14 cellular contexts compared by ENCODE assay signal in genomic region chrX:147846676-147847075, GRCh38.
DNase-seq lines count a peak whose midpoint lies in the region; ATAC-seq and TF ChIP-seq lines count a peak whose summit lies in the region.
"Had no signal": no experiment of that assay in that cellular context is flagged by ENCODE, and none has a peak within 500 bp of the region (broad histone marks: within the 10 kb centered on the region; RNA-seq: fewer than 3 reads in every experiment).

No MANE protein-coding gene starts in this region.

- no peaks in the 10 kb centered on the region for H3K4me1 ChIP-seq in left lung
- H3K4me1 ChIP-seq in trophoblast cell (ENCODE audit: control insufficient read depth in 1 of 2, insufficient read depth in 2 of 2, low read length in 2 of 2) = peaks cover 5 to 6% of the 10 kb centered on the region in 2 experiments

- no peak overlapping the region for H3K23ac ChIP-seq in trophoblast cell (ENCODE audit: low read length)

- ATAC-seq in left lung = peak; percentile 81
- ATAC-seq in stimulated activated naive CD8-positive, alpha-beta T cell treated with anti-CD3 and anti-CD28 coated beads, Interleukin-15, Interleukin-2, amounts not matched to agents 100 U/mL and 50 U/mL, for 24 hours = no peak

- H3K36me3 ChIP-seq in left lung (no peaks in the 10 kb centered on the region), trophoblast cell (ENCODE audit: control insufficient read depth in 1 of 2, insufficient read depth in 2 of 2, low read length in 2 of 2) (no peaks in the 10 kb centered on the region)
- H3K36me3 ChIP-seq: BLaER1 treated with 17β-estradiol and CSF1 and Interleukin-3, amounts not matched to agents 10 nM and 100 nM had no signal

- CTCF ChIA-PET in activated naive CD4-positive, alpha-beta T cell treated with anti-CD3 and anti-CD28 coated beads, Interleukin-2, amount 10 ng/mL, durations not matched to agents 7 days and 5 days (lab: Charles Lee) = no interaction called here

- H3K4me3 ChIP-seq in left lung (no peak overlapping the region), trophoblast cell (ENCODE audit: low read depth, low read length) (no peak overlapping the region)
- H3K4me3 ChIP-seq: BLaER1 treated with 17β-estradiol and CSF1 and Interleukin-3, amounts not matched to agents 10 nM and 100 nM had no signal

- no peak overlapping the region for H4K8ac ChIP-seq in trophoblast cell (ENCODE audit: low read depth, low read length)

- DNase-seq in astrocyte of the hippocampus (ENCODE audit: low read depth, low spot score) (peak; percentile 10), left lung (no peak), trophoblast cell (peak; percentile 23 to 75), type B pancreatic cell (ENCODE audit: extremely low spot score, unreplicated experiment) (no peak), superior temporal gyrus (ENCODE audit: extremely low spot score) (no peak), OCI-M2 (lab: John Stamatoyannopoulos, UW; ENCODE audit: unreplicated experiment) (no peak)
- DNase-seq in stimulated activated naive CD8-positive, alpha-beta T cell treated with anti-CD3 and anti-CD28 coated beads, Interleukin-15, Interleukin-2, amounts not matched to agents 100 U/mL and 50 U/mL, for 24 hours = no peak
- no peak for DNase-seq in activated naive CD4-positive, alpha-beta T cell treated with anti-CD3 and anti-CD28 coated beads, Interleukin-2, amount 10 ng/mL, durations not matched to agents 7 days and 5 days
- DNase-seq: ACHN; CD4-positive, CD25-positive, alpha-beta regulatory T cell; DMS53; GOT3; H9 had no signal

- no peak overlapping the region for H2AK5ac ChIP-seq in trophoblast cell (ENCODE audit: low read length)

- no peak overlapping the region for H2BK5ac ChIP-seq in trophoblast cell (ENCODE audit: low read depth, low read length, poor library complexity)

- H3K79me1 ChIP-seq in trophoblast cell (ENCODE audit: low read length) = peaks cover 10% of the 10 kb centered on the region

- H2BK120ac ChIP-seq in trophoblast cell (ENCODE audit: insufficient read depth, low read length, poor library complexity) = no peak overlapping the region

- H3K18ac ChIP-seq in trophoblast cell (ENCODE audit: low read length) = no peak overlapping the region

- no peak overlapping the region for H4K91ac ChIP-seq in trophoblast cell (ENCODE audit: low read depth, low read length)

- no peak overlapping the region for H3K4me3 Mint-ChIP-seq in type B pancreatic cell
- no peak overlapping the region for H3K4me3 Mint-ChIP-seq in activated naive CD4-positive, alpha-beta T cell treated with anti-CD3 and anti-CD28 coated beads, Interleukin-2, amount 10 ng/mL, durations not matched to agents 7 days and 5 days
- H3K4me3 Mint-ChIP-seq: CD4-positive, CD25-positive, alpha-beta regulatory T cell; H9 had no signal

- H3K4ac ChIP-seq in trophoblast cell (ENCODE audit: low read depth, low read length) = no peak overlapping the region

- H3K9me3 Mint-ChIP-seq in type B pancreatic cell = no peaks in the 10 kb centered on the region
- H3K9me3 Mint-ChIP-seq in activated naive CD4-positive, alpha-beta T cell treated with anti-CD3 and anti-CD28 coated beads, Interleukin-2, amount 10 ng/mL, durations not matched to agents 7 days and 5 days = no peaks in the 10 kb centered on the region

- no peak overlapping the region for H2AFZ ChIP-seq in trophoblast cell (ENCODE audit: insufficient read depth, low read length, poor library complexity)

- H3K27ac ChIP-seq in left lung = no peak overlapping the region
- H3K27ac ChIP-seq in trophoblast cell (ENCODE audit: low read depth, low read length) = peak overlapping the region; percentile 87
- H3K27ac ChIP-seq: BLaER1 treated with 17β-estradiol and CSF1 and Interleukin-3, amounts not matched to agents 10 nM and 100 nM had no signal

- no peak overlapping the region for H4K12ac ChIP-seq in trophoblast cell (ENCODE audit: low read depth, low read length)

- H2BK12ac ChIP-seq in trophoblast cell (ENCODE audit: low read length) = no peak overlapping the region

- H3K27me3 Mint-ChIP-seq in type B pancreatic cell = no peaks in the 10 kb centered on the region
- no peaks in the 10 kb centered on the region for H3K27me3 Mint-ChIP-seq in activated naive CD4-positive, alpha-beta T cell treated with anti-CD3 and anti-CD28 coated beads, Interleukin-2, amount 10 ng/mL, durations not matched to agents 7 days and 5 days
- H3K27me3 Mint-ChIP-seq: CD4-positive, CD25-positive, alpha-beta regulatory T cell had no signal

- no peak for TF ChIP-seq CTCF in left lung (IDR thresholded peaks at IDR 0.05)
- no peak for TF ChIP-seq CTCF in type B pancreatic cell (conservative IDR thresholded peaks at IDR 0.05)

- no peak overlapping the region for H3K4me2 ChIP-seq in trophoblast cell (ENCODE audit: low read length)
- H3K4me2 ChIP-seq: BLaER1 treated with 17β-estradiol and CSF1 and Interleukin-3, amounts not matched to agents 10 nM and 100 nM had no signal

- no peaks in the 10 kb centered on the region for H3K36me3 Mint-ChIP-seq in type B pancreatic cell
- H3K36me3 Mint-ChIP-seq in activated naive CD4-positive, alpha-beta T cell treated with anti-CD3 and anti-CD28 coated beads, Interleukin-2, amount 10 ng/mL, durations not matched to agents 7 days and 5 days = no peaks in the 10 kb centered on the region
- H3K36me3 Mint-ChIP-seq: CD4-positive, CD25-positive, alpha-beta regulatory T cell had no signal

- peak overlapping the region; percentile 32 for H3K27ac Mint-ChIP-seq in type B pancreatic cell
- no peak overlapping the region for H3K27ac Mint-ChIP-seq in activated naive CD4-positive, alpha-beta T cell treated with anti-CD3 and anti-CD28 coated beads, Interleukin-2, amount 10 ng/mL, durations not matched to agents 7 days and 5 days
- H3K27ac Mint-ChIP-seq: CD4-positive, CD25-positive, alpha-beta regulatory T cell; H9 had no signal

- no peak overlapping the region for H3K14ac ChIP-seq in trophoblast cell (ENCODE audit: low read length)

- intact Hi-C loops in left lung (cut with DNase I) = no loop called here

- peaks cover 8% of the 10 kb centered on the region for H3K4me1 Mint-ChIP-seq in type B pancreatic cell (ENCODE audit: unreplicated experiment)
- no peaks in the 10 kb centered on the region for H3K4me1 Mint-ChIP-seq in activated naive CD4-positive, alpha-beta T cell treated with anti-CD3 and anti-CD28 coated beads, Interleukin-2, amount 10 ng/mL, durations not matched to agents 7 days and 5 days
- H3K4me1 Mint-ChIP-seq: CD4-positive, CD25-positive, alpha-beta regulatory T cell had no signal

- no peaks in the 10 kb centered on the region for H3K79me2 ChIP-seq in trophoblast cell (ENCODE audit: control insufficient read depth, insufficient read depth, low read length, poor library complexity)

- H3K27me3 ChIP-seq in left lung (no peaks in the 10 kb centered on the region), trophoblast cell (ENCODE audit: insufficient read depth, low read length) (no peaks in the 10 kb centered on the region)

- no CpG with 5 or more reads among the region's 3 CpGs for WGBS in trophoblast cell (ENCODE audit: extremely low coverage, insufficient coverage, insufficient read length)

- no peak overlapping the region for H3K9ac ChIP-seq in trophoblast cell (ENCODE audit: low read length)
- H3K9ac ChIP-seq: BLaER1 treated with 17β-estradiol and CSF1 and Interleukin-3, amounts not matched to agents 10 nM and 100 nM had no signal

- H3K9me3 ChIP-seq in left lung (no peaks in the 10 kb centered on the region), trophoblast cell (ENCODE audit: insufficient read depth, low read depth, low read length) (no peaks in the 10 kb centered on the region)

Comparison
In these comparisons a context has a peak if more than half of its experiments do, and no peak if none do; other contexts are left out.
1. DNase-seq: peak in astrocyte of the hippocampus (single experiment) and trophoblast cell (2 of 2); none in left lung (0 of 2), type B pancreatic cell (single experiment), superior temporal gyrus (single experiment), stimulated activated naive CD8-positive, alpha-beta T cell treated with anti-CD3 and anti-CD28 coated beads, Interleukin-15, Interleukin-2, amounts not matched to agents 100 U/mL and 50 U/mL, for 24 hours (single experiment), activated naive CD4-positive, alpha-beta T cell treated with anti-CD3 and anti-CD28 coated beads, Interleukin-2, amount 10 ng/mL, durations not matched to agents 7 days and 5 days (single experiment) and OCI-M2 (single experiment).